Comparison of ENCODE assay signal across 8 cellular contexts in genomic region chr11:33735166-33735425, GRCh38. TPM values are rescaled to one million over a fixed set of nuclear protein-coding genes. Genes with fewer than 3 reads are reported as not detected.
A peak's percentile ranks its signal among the peaks of the same experiment; 100 is the strongest.
DNase-seq lines count a peak whose midpoint lies in the region; TF ChIP-seq lines count a peak whose summit lies in the region.

No MANE protein-coding gene starts in this region.

- H3K27me3 Mint-ChIP-seq in T-helper 2 cell treated with Interferon-gamma antibody and Interleukin-4, amounts not matched to agents 5 μg/mL and 100 μg/mL, for 36 hours (ENCODE audit: low read depth), result peaks cover 14% of the 10 kb centered on the region
- H3K27me3 Mint-ChIP-seq in neural crest cell (ENCODE audit: low read depth), result peaks cover 12% of the 10 kb centered on the region

- H3K9me3 Mint-ChIP-seq in T-helper 2 cell treated with Interferon-gamma antibody and Interleukin-4, amounts not matched to agents 5 μg/mL and 100 μg/mL, for 36 hours, result no peaks in the 10 kb centered on the region
- no peaks in the 10 kb centered on the region for H3K9me3 Mint-ChIP-seq in neural crest cell

- H3K4me3 Mint-ChIP-seq in T-helper 2 cell treated with Interferon-gamma antibody and Interleukin-4, amounts not matched to agents 5 μg/mL and 100 μg/mL, for 36 hours, result peak overlapping the region; percentile 89
- H3K4me3 Mint-ChIP-seq in neural crest cell, result peak overlapping the region; percentile 92

- no peak for TF ChIP-seq CTCF in neural crest cell (conservative IDR thresholded peaks at IDR 0.05)
- TF ChIP-seq CTCF in GM20000 (IDR thresholded peaks at IDR 0.05; ENCODE audit: extremely low read depth, missing control alignments), result no peak

- H3K27me3 ChIP-seq in effector memory CD4-positive, alpha-beta T cell (replicated peaks; ENCODE audit: control insufficient read depth, insufficient read depth, low read length, poor library complexity, severe bottlenecking), result no peaks in the 10 kb centered on the region

- peaks cover 22% of the 10 kb centered on the region for H3K36me3 Mint-ChIP-seq in T-helper 2 cell treated with Interferon-gamma antibody and Interleukin-4, amounts not matched to agents 5 μg/mL and 100 μg/mL, for 36 hours (ENCODE audit: low read depth)
- H3K36me3 Mint-ChIP-seq in neural crest cell (ENCODE audit: low read depth), result peaks cover 7% of the 10 kb centered on the region

- peaks cover 9% of the 10 kb centered on the region for H3K4me1 ChIP-seq in effector memory CD4-positive, alpha-beta T cell (ENCODE audit: control insufficient read depth, insufficient read depth, low read length, poor library complexity, severe bottlenecking)

- H3K4me3 ChIP-seq in effector memory CD4-positive, alpha-beta T cell (ENCODE audit: insufficient read depth, low read depth, low read length, poor library complexity, severe bottlenecking), result peak overlapping the region; percentile 87

- H3K36me3 ChIP-seq in effector memory CD4-positive, alpha-beta T cell (ENCODE audit: control insufficient read depth, insufficient read depth, low read length), result no peaks in the 10 kb centered on the region

- no peak for DNase-seq in T-helper 2 cell treated with Interferon-gamma antibody and Interleukin-4, amounts not matched to agents 5 μg/mL and 100 μg/mL, for 36 hours (ENCODE audit: low spot score)
- DNase-seq in T-helper 2 cell, result no peak
- DNase-seq in NCI-H69 (lab: John Stamatoyannopoulos, UW), result peak; percentile 76
- DNase-seq in effector memory CD4-positive, alpha-beta T cell, result no peak
- no peak for DNase-seq in neural crest cell (ENCODE audit: low read depth, low spot score)
- DNase-seq in effector CD4-positive, alpha-beta T cell, result no peak
- DNase-seq in GM20000 (ENCODE audit: low spot score), result no peak
- no peak for DNase-seq in cortex of kidney (lab: John Stamatoyannopoulos, UW)

- peak overlapping the region; percentile 77 for H3K27ac ChIP-seq in effector memory CD4-positive, alpha-beta T cell (ENCODE audit: insufficient read depth, low read length, poor library complexity, severe bottlenecking)

- peaks cover 30% of the 10 kb centered on the region for H3K4me1 Mint-ChIP-seq in T-helper 2 cell treated with Interferon-gamma antibody and Interleukin-4, amounts not matched to agents 5 μg/mL and 100 μg/mL, for 36 hours (ENCODE audit: low read depth)
- peaks cover 27% of the 10 kb centered on the region for H3K4me1 Mint-ChIP-seq in neural crest cell

- H3K9me3 ChIP-seq in effector memory CD4-positive, alpha-beta T cell (ENCODE audit: control insufficient read depth, low read length), result no peaks in the 10 kb centered on the region

- H3K27ac Mint-ChIP-seq in T-helper 2 cell treated with Interferon-gamma antibody and Interleukin-4, amounts not matched to agents 5 μg/mL and 100 μg/mL, for 36 hours, result peak overlapping the region; percentile 89
- H3K27ac Mint-ChIP-seq in neural crest cell (ENCODE audit: unreplicated experiment), result peak overlapping the region; percentile 45

RNA-seq across cellular contexts. Expression of gene CD59, which starts 1.1 kb away (rescaled TPM):
- total RNA-seq in neural crest cell, result 80.5 and 86.3 TPM in 2 replicates

RNA-seq across cellular contexts. Expression of gene C11orf91, which starts 34.5 kb away (rescaled TPM):
- 0.57 and 0.68 TPM in 2 replicates for total RNA-seq in neural crest cell

RNA-seq across cellular contexts. Expression of gene FBXO3, which starts 39.2 kb away (rescaled TPM):
- total RNA-seq in neural crest cell, result 23.2 TPM in 2 replicates
